23 cellular contexts compared by ENCODE assay signal in the genomic region with DNA sequence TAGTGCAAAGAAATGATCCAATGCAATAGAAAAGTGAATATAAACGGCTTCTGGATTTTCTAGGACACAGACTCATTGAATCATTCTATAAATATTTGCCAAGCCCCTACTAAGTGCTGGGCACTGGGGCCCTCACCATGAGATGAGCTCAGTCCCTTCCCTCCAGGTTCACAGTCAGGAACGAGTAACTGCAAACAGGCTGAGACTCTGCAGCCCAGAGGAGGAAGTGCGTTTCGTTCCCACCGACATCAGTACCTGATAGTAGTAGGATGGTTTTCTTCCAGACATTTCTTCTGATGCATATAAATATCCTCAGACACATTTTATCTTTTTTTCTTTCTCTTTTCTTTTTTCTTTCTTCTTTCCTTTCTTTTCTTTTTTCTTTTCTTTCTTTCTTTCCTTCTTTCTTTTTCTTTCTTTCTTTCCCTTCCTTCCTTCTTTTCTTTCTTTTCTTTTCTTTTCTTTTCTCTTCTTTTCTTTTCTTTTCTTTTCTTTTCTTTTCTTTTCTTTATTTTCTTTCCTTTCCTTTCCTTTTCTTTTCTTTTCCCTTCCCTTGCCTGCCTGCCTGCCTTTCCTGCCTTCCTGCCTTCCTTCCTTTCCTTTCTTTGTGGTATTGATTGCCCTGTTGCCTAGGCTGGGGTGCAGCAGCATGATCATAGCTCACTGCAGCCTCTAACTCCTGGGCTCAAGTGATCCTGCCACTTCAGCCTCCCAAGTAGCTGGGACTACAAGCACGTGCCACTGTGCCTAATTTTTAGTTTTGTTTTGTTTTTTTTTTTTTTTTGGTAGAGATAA.
"Had no signal": no experiment of that assay in that cellular context is flagged by ENCODE, and none has a peak within 500 bp of the region (broad histone marks: within the 10 kb centered on the region; RNA-seq: fewer than 3 reads in every experiment).

No MANE protein-coding gene starts in this region.

- H3K27me3 ChIP-seq: dorsolateral prefrontal cortex, gastrocnemius medialis, right lobe of liver, suprapubic skin, vagina had no signal

- H3K4me3 ChIP-seq: dorsolateral prefrontal cortex, gastrocnemius medialis, lung, right lobe of liver, suprapubic skin, vagina had no signal

- H3K79me2 ChIP-seq: parathyroid adenoma had no signal

- H3K9ac ChIP-seq: parathyroid adenoma had no signal

- FAIRE-seq: keratinocyte, small intestine had no signal

- H3K4me1 ChIP-seq: parathyroid adenoma, right lobe of liver had no signal

- H3K27ac ChIP-seq: dorsolateral prefrontal cortex, epithelial cell of prostate, gastrocnemius medialis, parathyroid adenoma, right lobe of liver, suprapubic skin, vagina had no signal

- DNase-seq: cortex of kidney; dorsolateral prefrontal cortex; effector CD4-positive, alpha-beta T cell; foreskin fibroblast; gastrocnemius medialis; head of caudate nucleus; natural killer cell; right lobe of liver; small intestine; stimulated activated CD4-positive, alpha-beta T cell treated with anti-CD3 and anti-CD28 coated beads, Interleukin-1b, Interleukin-23, amount 100 ng/mL, for 48 hours; stimulated activated CD4-positive, alpha-beta T cell treated with anti-CD3 and anti-CD28 coated beads, Interleukin-4, amount 100 ng/mL, for 1 hour; stimulated activated CD8-positive, alpha-beta memory T cell treated with anti-CD3 and anti-CD28 coated beads, Interleukin-4, amount 100 ng/mL, for 48 hours; stimulated activated naive CD4-positive, alpha-beta T cell; stimulated activated naive CD8-positive, alpha-beta T cell treated with anti-CD3 and anti-CD28 coated beads, Interleukin-15, amount 100 ng/mL, for 72 hours; trophoblast cell had no signal

- ATAC-seq: esophagus mucosa; gastrocnemius medialis; left lobe of liver; natural killer cell; right lobe of liver; stimulated activated naive CD8-positive, alpha-beta T cell treated with anti-CD3 and anti-CD28 coated beads, Interleukin-15, amount 100 ng/mL, for 72 hours had no signal

- H3K9me3 ChIP-seq: gastrocnemius medialis, right lobe of liver, suprapubic skin, vagina had no signal

- H2AFZ ChIP-seq: parathyroid adenoma had no signal

- H3K36me3 ChIP-seq: gastrocnemius medialis, right lobe of liver, suprapubic skin, vagina had no signal
